In genomic region chr15:72787521-72787920, GRCh38 we compare ENCODE assay signal across 16 cellular contexts.
"Had no signal": no experiment of that assay in that cellular context is flagged by ENCODE, and none has a peak within 500 bp of the region (broad histone marks: within the 10 kb centered on the region; RNA-seq: fewer than 3 reads in every experiment).

No MANE protein-coding gene starts in this region.

- H3K4me3 ChIP-seq: cardiac muscle cell, SJCRH30, tibial artery had no signal

- H3K4me1 ChIP-seq: SJCRH30 had no signal

- H3K27me3 ChIP-seq: cardiac muscle cell, SJCRH30, tibial artery had no signal

- ATAC-seq: stimulated activated memory B cell treated with anti-CD40 and anti-IgM and Interleukin-4, amounts not matched to agents 10 μg/mL and 1 μg/mL and 100 μg/mL, for 72 hours had no signal

- H3K27ac ChIP-seq: cardiac muscle cell, SJCRH30 had no signal

- DNase-seq: activated CD4-positive, alpha-beta T cell treated with anti-CD3 and anti-CD28 coated beads, Interleukin-2, amount 50 U/mL, for 48 hours; activated CD4-positive, CD25-positive, alpha-beta regulatory T cell treated with anti-CD3 and anti-CD28 coated beads, Interleukin-2, amount 50 U/mL, for 72 hours; activated CD8-positive, alpha-beta memory T cell treated with anti-CD3 and anti-CD28 coated beads, Interleukin-2, amount 50 U/mL, for 4 hours; activated naive CD4-positive, alpha-beta T cell; activated naive CD8-positive, alpha-beta T cell treated with anti-CD3 and anti-CD28 coated beads, Interleukin-2, amount 10 ng/mL, durations not matched to agents 7 days and 5 days; aorta; cortex of kidney; endodermal cell; immature natural killer cell; mesenchymal stem cell; SJCRH30; T1000; tibial artery had no signal

- H3K9me3 ChIP-seq: SJCRH30, tibial artery had no signal

- FAIRE-seq: frontal cortex had no signal

- H3K27me3 Mint-ChIP-seq: stimulated activated memory B cell treated with anti-CD40 and anti-IgM and Interleukin-4, amounts not matched to agents 10 μg/mL and 1 μg/mL and 100 μg/mL, for 72 hours had no signal

- H3K36me3 Mint-ChIP-seq: immature natural killer cell; stimulated activated memory B cell treated with anti-CD40 and anti-IgM and Interleukin-4, amounts not matched to agents 10 μg/mL and 1 μg/mL and 100 μg/mL, for 72 hours had no signal

- H3K9me3 Mint-ChIP-seq: activated naive CD8-positive, alpha-beta T cell treated with anti-CD3 and anti-CD28 coated beads, Interleukin-2, amount 10 ng/mL, durations not matched to agents 7 days and 5 days; endodermal cell; immature natural killer cell; stimulated activated memory B cell treated with anti-CD40 and anti-IgM and Interleukin-4, amounts not matched to agents 10 μg/mL and 1 μg/mL and 100 μg/mL, for 72 hours had no signal

- H3K4me3 Mint-ChIP-seq: activated naive CD8-positive, alpha-beta T cell treated with anti-CD3 and anti-CD28 coated beads, Interleukin-2, amount 10 ng/mL, durations not matched to agents 7 days and 5 days; endodermal cell; stimulated activated memory B cell treated with anti-CD40 and anti-IgM and Interleukin-4, amounts not matched to agents 10 μg/mL and 1 μg/mL and 100 μg/mL, for 72 hours had no signal

- H3K36me3 ChIP-seq: cardiac muscle cell, SJCRH30, tibial artery had no signal

- H3K27ac Mint-ChIP-seq: activated naive CD8-positive, alpha-beta T cell treated with anti-CD3 and anti-CD28 coated beads, Interleukin-2, amount 10 ng/mL, durations not matched to agents 7 days and 5 days; endodermal cell had no signal
